ENCODE assay signal across 8 cellular contexts in the genomic region with DNA sequence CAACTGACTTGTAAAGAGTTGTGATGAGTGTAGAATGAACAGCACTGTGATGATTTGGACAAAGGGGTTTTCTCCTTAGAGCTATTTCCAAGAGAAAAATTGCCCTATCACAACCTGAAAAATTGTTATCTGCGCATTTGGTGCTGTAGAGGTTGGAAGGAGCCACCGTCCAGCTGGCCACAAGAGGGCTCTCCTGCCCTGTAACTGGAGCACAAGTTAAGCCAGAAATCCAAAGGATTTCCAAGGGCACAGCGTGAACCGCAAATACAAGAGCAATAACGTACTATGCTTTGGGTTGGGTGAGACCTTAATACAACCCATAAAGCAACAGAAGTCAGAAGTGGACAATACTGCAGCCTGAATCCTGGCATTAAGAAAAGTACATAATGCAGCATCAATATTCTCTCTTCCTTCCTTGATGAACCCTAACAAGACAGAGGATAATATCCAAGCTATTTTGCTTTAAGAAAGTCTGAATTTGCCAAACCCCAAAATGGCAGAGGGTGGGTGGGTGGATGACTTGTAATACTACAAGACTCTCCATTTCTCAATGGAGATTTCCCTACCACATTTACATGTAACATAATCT. TPM values are rescaled to one million over a fixed set of nuclear protein-coding genes. Genes with fewer than 3 reads are reported as not detected.
A peak's percentile ranks its signal among the peaks of the same experiment; 100 is the strongest.
DNase-seq lines count a peak whose midpoint lies in the region; ATAC-seq and TF ChIP-seq lines count a peak whose summit lies in the region.

No MANE protein-coding gene starts in this region.

- H3K4me1 ChIP-seq in RWPE2 (ENCODE audit: insufficient read depth, poor library complexity, severe bottlenecking): no peaks in the 10 kb centered on the region

- H3K9me3 ChIP-seq in RWPE2 (ENCODE audit: severe bottlenecking): no peaks in the 10 kb centered on the region

- intact Hi-C loops in activated CD4-positive, alpha-beta T cell treated with anti-CD3 and anti-CD28 coated beads, Interleukin-2, amount 10 ng/mL, durations not matched to agents 24 days and 14 days (cut with micrococcal nuclease): loop anchor here (10.0 kb wide), 1 partner anchor 175 kb away; no protein-coding TSS in a partner anchor

- no peaks in the 10 kb centered on the region for H3K4me1 Mint-ChIP-seq in activated CD4-positive, alpha-beta T cell treated with anti-CD3 and anti-CD28 coated beads, Interleukin-2, amount 10 ng/mL, durations not matched to agents 24 days and 14 days

- peak; percentile 94 for TF ChIP-seq CTCF in 22Rv1 (IDR thresholded peaks at IDR 0.05)
- peak; percentile 95 for TF ChIP-seq CTCF in LNCaP clone FGC (IDR thresholded peaks at IDR 0.05; ENCODE audit: control insufficient read depth, extremely low read depth, insufficient read depth)
- TF ChIP-seq CTCF in RWPE2 (IDR thresholded peaks at IDR 0.05; ENCODE audit: poor library complexity, severe bottlenecking): peak; percentile 98
- TF ChIP-seq CTCF in epithelial cell of esophagus (IDR thresholded peaks at IDR 0.05; ENCODE audit: insufficient read depth, low read depth, low read length, missing control alignments): peak; percentile 99

- no peaks in the 10 kb centered on the region for H3K9me3 Mint-ChIP-seq in activated CD4-positive, alpha-beta T cell treated with anti-CD3 and anti-CD28 coated beads, Interleukin-2, amount 10 ng/mL, durations not matched to agents 24 days and 14 days

- no peaks in the 10 kb centered on the region for H3K36me3 Mint-ChIP-seq in activated CD4-positive, alpha-beta T cell treated with anti-CD3 and anti-CD28 coated beads, Interleukin-2, amount 10 ng/mL, durations not matched to agents 24 days and 14 days (ENCODE audit: low read depth)

- H3K27me3 Mint-ChIP-seq in activated CD4-positive, alpha-beta T cell treated with anti-CD3 and anti-CD28 coated beads, Interleukin-2, amount 10 ng/mL, durations not matched to agents 24 days and 14 days: peaks cover 4% of the 10 kb centered on the region

- H3K27ac Mint-ChIP-seq in activated CD4-positive, alpha-beta T cell treated with anti-CD3 and anti-CD28 coated beads, Interleukin-2, amount 10 ng/mL, durations not matched to agents 24 days and 14 days: no peak overlapping the region

- no peak overlapping the region for H3K4me3 ChIP-seq in LNCaP clone FGC (ENCODE audit: low read depth, low read length)
- H3K4me3 ChIP-seq in RWPE2 (ENCODE audit: severe bottlenecking): no peak overlapping the region
- no peak overlapping the region for H3K4me3 ChIP-seq in epithelial cell of esophagus (ENCODE audit: low read length)

- DNase-seq in GM03348 (ENCODE audit: low spot score) (peak; percentile 77), LNCaP clone FGC (ENCODE audit: low read depth) (peak; percentile 50), RWPE2 (ENCODE audit: low spot score) (no peak), epithelial cell of esophagus (ENCODE audit: low read depth) (peak; percentile 72), myocyte (ENCODE audit: low read depth) (peak; percentile 74)
- no peak for DNase-seq in activated CD4-positive, alpha-beta T cell treated with anti-CD3 and anti-CD28 coated beads, Interleukin-2, amount 10 ng/mL, durations not matched to agents 24 days and 14 days

- peak; percentile 89 for ATAC-seq in RWPE2 (ENCODE audit: low read depth)
- no peak for ATAC-seq in GM21529 (IDR thresholded peaks at IDR 0.05; ENCODE audit: unreplicated experiment)

- H3K27ac ChIP-seq in 22Rv1: no peak overlapping the region
- no peak overlapping the region for H3K27ac ChIP-seq in RWPE2 (ENCODE audit: poor library complexity, severe bottlenecking)

- peaks cover 18% of the 10 kb centered on the region for H3K27me3 ChIP-seq in RWPE2 (ENCODE audit: insufficient read depth, poor library complexity, severe bottlenecking)

- H3K4me3 Mint-ChIP-seq in activated CD4-positive, alpha-beta T cell treated with anti-CD3 and anti-CD28 coated beads, Interleukin-2, amount 10 ng/mL, durations not matched to agents 24 days and 14 days: no peak overlapping the region

- H3K36me3 ChIP-seq in RWPE2 (ENCODE audit: low read depth): no peaks in the 10 kb centered on the region

RNA-seq across cellular contexts. Expression of a gene that starts 56.8 kb away (rescaled TPM):
- total RNA-seq in myocyte: not detected in 2 replicates
- 0.09 TPM for polyA plus RNA-seq in myocyte (2012)
- not detected in 2 replicates for total RNA-seq in activated CD4-positive, alpha-beta T cell treated with anti-CD3 and anti-CD28 coated beads, Interleukin-2, amount 10 ng/mL, durations not matched to agents 24 days and 14 days

Comparison
In these comparisons a context has a peak if more than half of its experiments do, and no peak if none do; other contexts are left out.
1. DNase-seq: peak in GM03348 (single experiment), LNCaP clone FGC (single experiment), epithelial cell of esophagus (single experiment) and myocyte (single experiment); none in RWPE2 (single experiment) and activated CD4-positive, alpha-beta T cell treated with anti-CD3 and anti-CD28 coated beads, Interleukin-2, amount 10 ng/mL, durations not matched to agents 24 days and 14 days (single experiment).
2. Peak in every context shown above with its lines, with median percentiles within 50 percentile points of each other: CTCF ChIP-seq.